Comparison of ENCODE assay signal across 9 cellular contexts in genomic region chr3:56790016-56790950, GRCh38. TPM values are rescaled to one million over a fixed set of nuclear protein-coding genes. Genes with fewer than 3 reads are reported as not detected.
DNase-seq lines count a peak whose midpoint lies in the region; ATAC-seq, FAIRE-seq and TF ChIP-seq lines count a peak whose summit lies in the region.
"Had no signal": no experiment of that assay in that cellular context is flagged by ENCODE, and none has a peak within 500 bp of the region (broad histone marks: within the 10 kb centered on the region; RNA-seq: fewer than 3 reads in every experiment).

No MANE protein-coding gene starts in this region.

- ATAC-seq in GM21576 (IDR thresholded peaks at IDR 0.05; ENCODE audit: unreplicated experiment) (no peak), left colon (no peak), GM21737 (IDR thresholded peaks at IDR 0.05; ENCODE audit: unreplicated experiment) (no peak)

- H3K4me1 ChIP-seq in sigmoid colon: peaks cover 0 to 24% (median 15%) of the 10 kb centered on the region in 4 donors

- no peaks in the 10 kb centered on the region for H3K9me3 ChIP-seq in sigmoid colon

- H3K4me3 ChIP-seq in sigmoid colon: no peak overlapping the region

- TF ChIP-seq CTCF in sigmoid colon (IDR thresholded peaks at IDR 0.05): no peak

- peak overlapping the region in 1 of 4 donors; percentile 36 for H3K27ac ChIP-seq in sigmoid colon

- FAIRE-seq in GM12891 (lab: Jason Lieb, UNC): peak; percentile 41

- TF ChIP-seq POLR2A in GM12891 (IDR thresholded peaks at IDR 0.05; ENCODE audit: low read depth, low read length) (no peak), sigmoid colon (IDR thresholded peaks at IDR 0.05) (no peak)

- no peak for TF ChIP-seq EP300 in sigmoid colon (IDR thresholded peaks at IDR 0.05)

- H3K27me3 ChIP-seq in sigmoid colon: no peaks in the 10 kb centered on the region

- intact Hi-C loops in sigmoid colon (cut with DNase I) (no loop called here), left colon (cut with DNase I, micrococcal nuclease) (no loop called here)

- 65 to 86% methylated on average over 7 of the region's 7 CpGs for WGBS in sigmoid colon, 2 donors

- DNase-seq in GM12891 (ENCODE audit: insufficient read length, low spot score) (no peak), OCI-M1 (lab: John Stamatoyannopoulos, UW) (peak; percentile 9), sigmoid colon (peak; percentile 46), left colon (no peak), ACHN (no peak)
- DNase-seq in central memory CD4-positive, alpha-beta T cell: peak; percentile 34
- DNase-seq: NCI-H187 had no signal

- in situ Hi-C loops in ACHN (cut with HindIII; ENCODE audit: low pct_ligation_motif_present, low pct_unique_long_range_greater_than_20kb, low sequenced_read_pairs): no loop called here

- H3K36me3 ChIP-seq in sigmoid colon: no peaks in the 10 kb centered on the region

TF ChIP-seq in GM12891, 5 proteins besides CTCF, POLR2A, EP300 and RAD21:
- TF ChIP-seq PAX5 (IDR thresholded peaks at IDR 0.05; ENCODE audit: insufficient read depth, low read length, severe bottlenecking): no peak
- no peak for TF ChIP-seq POU2F2 (IDR thresholded peaks at IDR 0.05; ENCODE audit: low read depth, low read length)
- no peak for TF ChIP-seq SPI1 (IDR thresholded peaks at IDR 0.05; ENCODE audit: low read depth, low read length)

RNA-seq across cellular contexts. Expression of gene ARHGEF3, which starts 11.5 kb away (rescaled TPM):
- 12.8 TPM for polyA plus RNA-seq in GM12891 (2012; ENCODE audit: low read depth, missing spikeins)
- total RNA-seq in sigmoid colon (10 to 100 TPM; 20.3 to 34.2 (median 24.5) TPM), left colon (10 to 100 TPM; 14.8 to 20.0 TPM)
- 10 to 100 TPM in 1 of 3 donors, 1 to 10 TPM in 2; 5.3 to 17.9 (median 7.8) TPM for polyA plus RNA-seq in sigmoid colon

Comparison
In these comparisons a context has a peak if more than half of its experiments do, and no peak if none do; other contexts are left out.
1. DNase-seq: peak in OCI-M1 (single experiment), central memory CD4-positive, alpha-beta T cell (single experiment) and sigmoid colon (single experiment); none in GM12891 (single experiment), left colon (0 of 2) and ACHN (single experiment).